19 cellular contexts compared by ENCODE assay signal in genomic region chr3:30864158-30864557, GRCh38. TPM values are rescaled to one million over a fixed set of nuclear protein-coding genes. Genes with fewer than 3 reads are reported as not detected.
DNase-seq lines count a peak whose midpoint lies in the region; ATAC-seq and TF ChIP-seq lines count a peak whose summit lies in the region.
"Had no signal": no experiment of that assay in that cellular context is flagged by ENCODE, and none has a peak within 500 bp of the region (broad histone marks: within the 10 kb centered on the region; RNA-seq: fewer than 3 reads in every experiment).

No MANE protein-coding gene starts in this region.

- intact Hi-C loops in adrenal gland (cut with DNase I), result no loop called here

- ATAC-seq in GM23338 (no peak), gastroesophageal sphincter (no peak), thoracic aorta (ENCODE audit: insufficient number of reproducible peaks, low FRiP score, low read depth) (no peak), HG03521 (IDR thresholded peaks at IDR 0.05; ENCODE audit: unreplicated experiment) (no peak)

- H3K9me3 ChIP-seq in gastroesophageal sphincter (no peaks in the 10 kb centered on the region), thoracic aorta (no peaks in the 10 kb centered on the region), adrenal gland (replicated peaks in 1 of 3) (no peaks in the 10 kb centered on the region)
- H3K9me3 ChIP-seq: BLaER1 had no signal

- no peak for TF ChIP-seq CTCF in GM23338 (conservative IDR thresholded peaks at IDR 0.05; ENCODE audit: low read depth in 2 of 2)
- no peak for TF ChIP-seq CTCF in gastroesophageal sphincter (IDR thresholded peaks at IDR 0.05)
- TF ChIP-seq CTCF in thoracic aorta (IDR thresholded peaks at IDR 0.05), result no peak
- TF ChIP-seq CTCF in adrenal gland (IDR thresholded peaks at IDR 0.05), result no peak

- H3K9me2 ChIP-seq in GM23338 (ENCODE audit: insufficient read depth), result no peaks in the 10 kb centered on the region; the same call in 1 of the 2 replicates

- TF ChIP-seq POLR2A in gastroesophageal sphincter (IDR thresholded peaks at IDR 0.05) (no peak), adrenal gland (IDR thresholded peaks at IDR 0.05) (no peak)

- no peaks in the 10 kb centered on the region for H3K36me3 ChIP-seq in GM23338 (ENCODE audit: insufficient read depth)
- H3K36me3 ChIP-seq in gastroesophageal sphincter, result peaks cover 0 to 10% of the 10 kb centered on the region in 2 donors
- no peaks in the 10 kb centered on the region for H3K36me3 ChIP-seq in thoracic aorta
- H3K36me3 ChIP-seq in adrenal gland (replicated peaks in 1 of 2), result no peaks in the 10 kb centered on the region
- H3K36me3 ChIP-seq: BLaER1 had no signal

- 20 to 39% methylated on average over 5 of the region's 5 CpGs for WGBS in gastroesophageal sphincter (ENCODE audit: low coverage in 1 of 2), 2 donors
- 80 to 86% (median 84%) methylated on average over 5 of the region's 5 CpGs for WGBS in adrenal gland, 4 donors

- no peak overlapping the region for H3K27ac Mint-ChIP-seq in GM23338
- H3K27ac Mint-ChIP-seq: CD14-positive monocyte, H9 had no signal

- H3K36me3 Mint-ChIP-seq in GM23338 (ENCODE audit: low read depth), result no peaks in the 10 kb centered on the region
- H3K36me3 Mint-ChIP-seq: CD14-positive monocyte; CD4-positive, alpha-beta memory T cell had no signal

- H3K27me3 Mint-ChIP-seq in GM23338 (ENCODE audit: insufficient read depth, low read depth, poor library complexity), result no peaks in the 10 kb centered on the region

- peaks cover 23% of the 10 kb centered on the region for H3K4me1 ChIP-seq in GM23338 (ENCODE audit: insufficient read depth)
- peaks cover 2 to 35% (median 10%) of the 10 kb centered on the region in 3 donors for H3K4me1 ChIP-seq in gastroesophageal sphincter
- peaks cover 4 to 29% of the 10 kb centered on the region in 2 donors for H3K4me1 ChIP-seq in thoracic aorta (ENCODE audit: control insufficient read depth in 1 of 2, low read depth in 2 of 2)
- H3K4me1 ChIP-seq in adrenal gland (replicated peaks in 1 of 2), result no peaks in the 10 kb centered on the region
- H3K4me1 ChIP-seq: BLaER1 had no signal

- H3F3A ChIP-seq in GM23338 (replicated peaks; ENCODE audit: low read depth), result no peaks in the 10 kb centered on the region

- DNase-seq in GM23338 (ENCODE audit: low spot score), result no peak
- DNase-seq in putamen (ENCODE audit: low spot score), result peak; percentile 39
- DNase-seq in thoracic aorta (ENCODE audit: low spot score), result no peak
- no peak for DNase-seq in NCI-H187 treated with DMSO at 0.1 percent for 48 hours (lab: John Stamatoyannopoulos, UW)
- DNase-seq in adrenal gland, result no peak
- DNase-seq: 8988T; CD4-positive, alpha-beta memory T cell; DMS153; DMS79; GDM1; H9 had no signal

- no peak overlapping the region for H3K4me3 ChIP-seq in GM23338
- peak overlapping the region in 1 of 2 donors; percentile 10 for H3K4me3 ChIP-seq in gastroesophageal sphincter
- peak overlapping the region; percentile 9 for H3K4me3 ChIP-seq in thoracic aorta
- H3K4me3 ChIP-seq in adrenal gland, result no peak overlapping the region
- H3K4me3 ChIP-seq: BLaER1, GM23248 had no signal

- peak overlapping the region; percentile 71; the same call in 1 of the 2 replicates for H3K27ac ChIP-seq in GM23338 (ENCODE audit: low read depth)
- H3K27ac ChIP-seq in gastroesophageal sphincter, result peak overlapping the region in 3 of 4 donors; percentile 18 to 54 (median 29)
- peak overlapping the region in 1 of 2 donors; percentile 14 for H3K27ac ChIP-seq in thoracic aorta
- H3K27ac ChIP-seq in adrenal gland, result no peak overlapping the region
- H3K27ac ChIP-seq: BLaER1, GM23248 had no signal

- no peaks in the 10 kb centered on the region for H3K27me3 ChIP-seq in GM23338 (ENCODE audit: insufficient read depth)
- H3K27me3 ChIP-seq in gastroesophageal sphincter, result no peaks in the 10 kb centered on the region
- H3K27me3 ChIP-seq in thoracic aorta (replicated peaks; ENCODE audit: insufficient read depth), result no peaks in the 10 kb centered on the region
- no peaks in the 10 kb centered on the region for H3K27me3 ChIP-seq in adrenal gland
- H3K27me3 ChIP-seq: BLaER1 had no signal

- H4K20me1 ChIP-seq in GM23338 (replicated peaks; ENCODE audit: insufficient read depth), result no peaks in the 10 kb centered on the region
- H4K20me1 ChIP-seq: BLaER1 had no signal

- H2AFZ ChIP-seq in GM23338, result peak overlapping the region; percentile 5; the same call in 1 of the 2 replicates
- H2AFZ ChIP-seq: GM23248 had no signal

- H3K4me3 Mint-ChIP-seq in GM23338, result no peak overlapping the region
- H3K4me3 Mint-ChIP-seq: CD14-positive monocyte; CD4-positive, alpha-beta memory T cell; H9 had no signal

- peak overlapping the region; percentile 54 for H3K4me2 ChIP-seq in GM23338
- H3K4me2 ChIP-seq: BLaER1 had no signal

- no peak for TF ChIP-seq EP300 in gastroesophageal sphincter (IDR thresholded peaks at IDR 0.05)

- no peaks in the 10 kb centered on the region for H3K9me3 Mint-ChIP-seq in GM23338
- H3K9me3 Mint-ChIP-seq: CD14-positive monocyte, H9 had no signal

- H3K79me2 ChIP-seq in GM23338 (replicated peaks; ENCODE audit: insufficient read depth), result no peaks in the 10 kb centered on the region

- H3K4me1 Mint-ChIP-seq in GM23338, result peaks cover 24% of the 10 kb centered on the region; the same call in 2 of the 3 replicates
- H3K4me1 Mint-ChIP-seq: CD14-positive monocyte had no signal

TF ChIP-seq in GM23338, 12 proteins besides CTCF, POLR2A, EP300 and RAD21:
- TF ChIP-seq NANOG (IDR thresholded peaks at IDR 0.05; ENCODE audit: borderline replicate concordance), result no peak
- TF ChIP-seq ETS1 (IDR thresholded peaks at IDR 0.05), result no peak
- TF ChIP-seq ZNF331 (CRISPR knock-in tag; IDR thresholded peaks at IDR 0.05; ENCODE audit: low read depth), result no peak
- TF ChIP-seq JUNB (IDR thresholded peaks at IDR 0.05; ENCODE audit: unreplicated experiment), result no peak
- no peak for TF ChIP-seq POLR2AphosphoS5 (IDR thresholded peaks at IDR 0.05; ENCODE audit: low read depth)
- TF ChIP-seq CREB1 (CRISPR knock-in tag; IDR thresholded peaks at IDR 0.05; ENCODE audit: low read depth), result no peak

RNA-seq across cellular contexts. Expression of gene GADL1, which starts 30.3 kb away (rescaled TPM):
- total RNA-seq in GM23338 (2014; rRNA removed; shearing (Covaris generic)), result 0.35 and 0.97 TPM in 2 replicates
- polyA plus RNA-seq in GM23338 (2016; fragmentation: Nextera tagmentation; extraction: Ambion mirVana), result 0.31 and 0.50 TPM in 2 replicates
- 10 to 100 TPM in 1 of 4 donors, 1 to 10 TPM in 3; 2.2 to 20.9 (median 3.9) TPM for total RNA-seq in gastroesophageal sphincter
- 1 to 10 TPM in 1 of 2 donors, under 1 TPM in 1; 0.27 to 1.1 TPM for total RNA-seq in thoracic aorta
- total RNA-seq in adrenal gland, result under 1 TPM in 6 of 8 donors, not detected in 2; 0.06 to 0.15 (median 0.12) TPM
- polyA plus RNA-seq in adrenal gland, result under 1 TPM in 2 of 3 donors, not detected in 1; 0.07 to 0.16 TPM
- total RNA-seq: CD4-positive, alpha-beta memory T cell; Daoy; GM23248; HT-29 had no signal
- polyA plus RNA-seq: AG04450; CD14-positive monocyte; CD4-positive, alpha-beta memory T cell; GM23248 had no signal

Comparison
In these comparisons a context has a peak if more than half of its experiments do, and no peak if none do; other contexts are left out.
1. H3K27ac ChIP-seq: peak in GM23338 (single experiment) and gastroesophageal sphincter (3 of 4); none in adrenal gland (0 of 5).